Comparison of ENCODE assay signal across 29 cellular contexts in genomic region chr5:62931551-62931950, GRCh38.
"Had no signal": no experiment of that assay in that cellular context is flagged by ENCODE, and none has a peak within 500 bp of the region (broad histone marks: within the 10 kb centered on the region; RNA-seq: fewer than 3 reads in every experiment).

No MANE protein-coding gene starts in this region.

- H3K36me3 ChIP-seq: esophagus squamous epithelium, heart right ventricle, lower lobe of right lung, ovary, right lobe of liver, suprapubic skin, transverse colon had no signal

- H3K4me3 Mint-ChIP-seq: immature natural killer cell; naive thymus-derived CD8-positive, alpha-beta T cell; nephron progenitor cell; stimulated activated naive CD8-positive, alpha-beta T cell treated with anti-CD3 and anti-CD28 coated beads, Interleukin-15, amount 100 ng/mL, for 72 hours had no signal

- DNase-seq: dermis blood vessel endothelial cell; effector memory CD4-positive, alpha-beta T cell; erythroblast; esophagus squamous epithelium; foreskin melanocyte; glutamatergic neuron; heart right ventricle; hypothalamus; immature natural killer cell; islet precursor cell; kidney glomerular epithelial cell; left colon; left ventricle myocardium superior; lower lobe of right lung; naive thymus-derived CD8-positive, alpha-beta T cell; nephron progenitor cell; occipital lobe; ovary; right lobe of liver; small intestine; stimulated activated CD4-positive, alpha-beta T cell treated with anti-CD3 and anti-CD28 coated beads, Interleukin-1b, Interleukin-23, amount 100 ng/mL, for 48 hours; stimulated activated CD4-positive, alpha-beta T cell treated with anti-CD3 and anti-CD28 coated beads, Interleukin-4, amount 100 ng/mL, for 1 hour; stimulated activated CD8-positive, alpha-beta memory T cell treated with anti-CD3 and anti-CD28 coated beads, Interleukin-4, amount 100 ng/mL, for 48 hours; stimulated activated naive CD4-positive, alpha-beta T cell; stimulated activated naive CD8-positive, alpha-beta T cell treated with anti-CD3 and anti-CD28 coated beads, Interleukin-15, amount 100 ng/mL, for 72 hours; transverse colon had no signal

- H3K27ac Mint-ChIP-seq: immature natural killer cell; naive thymus-derived CD8-positive, alpha-beta T cell; nephron progenitor cell; stimulated activated naive CD8-positive, alpha-beta T cell treated with anti-CD3 and anti-CD28 coated beads, Interleukin-15, amount 100 ng/mL, for 72 hours had no signal

- H3K27me3 Mint-ChIP-seq: progenitor cell of endocrine pancreas; stimulated activated naive CD8-positive, alpha-beta T cell treated with anti-CD3 and anti-CD28 coated beads, Interleukin-15, amount 100 ng/mL, for 72 hours had no signal

- H3K4me3 ChIP-seq: coronary artery, esophagus squamous epithelium, heart right ventricle, lower lobe of right lung, ovary, right lobe of liver, suprapubic skin, transverse colon had no signal

- H3K9me3 Mint-ChIP-seq: nephron progenitor cell; stimulated activated naive CD8-positive, alpha-beta T cell treated with anti-CD3 and anti-CD28 coated beads, Interleukin-15, amount 100 ng/mL, for 72 hours had no signal

- H3K4me1 Mint-ChIP-seq: immature natural killer cell; naive thymus-derived CD8-positive, alpha-beta T cell; stimulated activated naive CD8-positive, alpha-beta T cell treated with anti-CD3 and anti-CD28 coated beads, Interleukin-15, amount 100 ng/mL, for 72 hours had no signal

- H3K36me3 Mint-ChIP-seq: immature natural killer cell; naive thymus-derived CD8-positive, alpha-beta T cell had no signal

- H3K27me3 ChIP-seq: esophagus squamous epithelium, heart right ventricle, ovary, right lobe of liver, suprapubic skin, transverse colon had no signal

- H3K27ac ChIP-seq: coronary artery, esophagus squamous epithelium, heart right ventricle, lower lobe of right lung, ovary, right lobe of liver, suprapubic skin, transverse colon had no signal

- H3K9me3 ChIP-seq: esophagus squamous epithelium, heart right ventricle, lower lobe of right lung, ovary, right lobe of liver, suprapubic skin, transverse colon had no signal

- H3K4me1 ChIP-seq: esophagus squamous epithelium, heart right ventricle, lower lobe of right lung, suprapubic skin, transverse colon had no signal
